Comparison of ENCODE assay signal across 11 cellular contexts in the genomic region with DNA sequence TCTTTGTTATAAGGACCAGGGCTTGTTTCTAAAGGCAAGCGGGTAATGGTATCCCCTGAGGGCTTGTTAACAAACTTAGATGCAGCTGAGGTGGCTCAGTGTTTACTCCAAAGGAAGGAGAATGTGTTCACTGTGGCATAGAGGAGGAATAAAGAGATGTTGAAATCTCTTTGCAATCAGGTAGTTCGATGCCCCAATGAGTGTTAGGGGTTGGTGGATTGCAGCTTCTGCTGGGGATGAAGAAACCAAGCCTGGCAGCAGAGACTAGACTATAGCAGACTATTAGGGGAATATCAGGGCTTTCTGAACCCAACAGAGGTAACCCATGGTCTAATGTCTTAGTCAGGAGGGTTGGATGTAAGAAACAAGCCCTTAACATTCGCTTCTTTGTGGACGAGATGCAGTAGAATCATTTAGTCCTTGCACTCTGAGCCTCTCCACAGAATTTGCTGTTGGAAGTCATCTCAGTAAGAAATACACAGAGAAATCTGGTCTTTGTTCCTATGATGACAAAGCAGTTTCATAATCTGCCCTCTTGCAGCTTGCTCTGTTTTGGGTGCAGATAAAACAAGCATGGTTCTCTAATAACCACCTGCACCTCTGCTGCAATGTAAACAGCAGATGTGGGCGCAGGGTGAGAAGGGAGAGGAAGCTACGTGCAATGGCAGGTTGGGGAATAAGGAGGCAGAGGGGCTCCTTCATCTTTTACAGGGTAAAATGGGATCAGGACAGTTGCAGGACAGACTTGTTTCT.
DNase-seq lines count a peak whose midpoint lies in the region; ATAC-seq lines count a peak whose summit lies in the region.
"Had no signal": no experiment of that assay in that cellular context is flagged by ENCODE, and none has a peak within 500 bp of the region (broad histone marks: within the 10 kb centered on the region; RNA-seq: fewer than 3 reads in every experiment).

No MANE protein-coding gene starts in this region.

- ATAC-seq in CD4-positive, CD25-positive, alpha-beta regulatory T cell (ENCODE audit: low read depth in 2 of 2) = no peak
- ATAC-seq in esophagus mucosa = no peak
- ATAC-seq in GM18867 (IDR thresholded peaks at IDR 0.05; ENCODE audit: unreplicated experiment) = no peak
- no peak for ATAC-seq in HG03442 (IDR thresholded peaks at IDR 0.05; ENCODE audit: unreplicated experiment)

- H3K27me3 ChIP-seq in CD4-positive, CD25-positive, alpha-beta regulatory T cell (ENCODE audit: control insufficient read depth, insufficient read depth, low read length) = no peaks in the 10 kb centered on the region

- H3K4me1 ChIP-seq in CD4-positive, CD25-positive, alpha-beta regulatory T cell (ENCODE audit: control insufficient read depth, insufficient read depth, low read length, poor library complexity, severe bottlenecking) = no peaks in the 10 kb centered on the region

- no peaks in the 10 kb centered on the region for H3K9me3 Mint-ChIP-seq in CD4-positive, CD25-positive, alpha-beta regulatory T cell

- no peaks in the 10 kb centered on the region for H3K9me3 ChIP-seq in CD4-positive, CD25-positive, alpha-beta regulatory T cell (ENCODE audit: control insufficient read depth in 2 of 2, low read length in 2 of 2)
- H3K9me3 ChIP-seq: SK-N-SH had no signal

- no peaks in the 10 kb centered on the region for H3K4me1 Mint-ChIP-seq in CD4-positive, CD25-positive, alpha-beta regulatory T cell

- no peak overlapping the region for H3K4me3 Mint-ChIP-seq in CD4-positive, CD25-positive, alpha-beta regulatory T cell

- H3K36me3 ChIP-seq in CD4-positive, CD25-positive, alpha-beta regulatory T cell (ENCODE audit: control insufficient read depth, insufficient read depth, low read length) = peaks cover 69% of the 10 kb centered on the region

- H3K36me3 Mint-ChIP-seq in CD4-positive, CD25-positive, alpha-beta regulatory T cell = peaks cover 43% of the 10 kb centered on the region

- H3K4me3 ChIP-seq in CD4-positive, CD25-positive, alpha-beta regulatory T cell (ENCODE audit: low read depth, low read length) = no peak overlapping the region

- H3K27ac Mint-ChIP-seq in CD4-positive, CD25-positive, alpha-beta regulatory T cell = peak overlapping the region in 2 of 3 donors; percentile 18 to 80

- H3K27me3 Mint-ChIP-seq in CD4-positive, CD25-positive, alpha-beta regulatory T cell = no peaks in the 10 kb centered on the region

- no peak overlapping the region for H3K27ac ChIP-seq in CD4-positive, CD25-positive, alpha-beta regulatory T cell (ENCODE audit: insufficient read depth, low read length, poor library complexity, severe bottlenecking)

- no peak for DNase-seq in CD4-positive, CD25-positive, alpha-beta regulatory T cell
- DNase-seq in HUDEP-2 (lab: John Stamatoyannopoulos, UW; ENCODE audit: unreplicated experiment in 76 of 76) (peak in 48 of 76 experiments; percentile 2 to 67 (median 24)), OCI-M1 (lab: John Stamatoyannopoulos, UW) (peak; percentile 83), iris pigment epithelial cell (ENCODE audit: low read depth) (peak; percentile 42), SIG-M5 treated with dmso at 0.1 percent for 504 hours (lab: John Stamatoyannopoulos, UW; ENCODE audit: unreplicated experiment) (no peak)
- DNase-seq: amygdala, DND-41, SK-N-SH had no signal

Comparison
In these comparisons a context has a peak if more than half of its experiments do, and no peak if none do; other contexts are left out.
1. DNase-seq: peak in HUDEP-2 (48 of 76), OCI-M1 (single experiment) and iris pigment epithelial cell (single experiment); none in CD4-positive, CD25-positive, alpha-beta regulatory T cell (0 of 3) and SIG-M5 treated with dmso at 0.1 percent for 504 hours (single experiment).